In the genomic region with DNA sequence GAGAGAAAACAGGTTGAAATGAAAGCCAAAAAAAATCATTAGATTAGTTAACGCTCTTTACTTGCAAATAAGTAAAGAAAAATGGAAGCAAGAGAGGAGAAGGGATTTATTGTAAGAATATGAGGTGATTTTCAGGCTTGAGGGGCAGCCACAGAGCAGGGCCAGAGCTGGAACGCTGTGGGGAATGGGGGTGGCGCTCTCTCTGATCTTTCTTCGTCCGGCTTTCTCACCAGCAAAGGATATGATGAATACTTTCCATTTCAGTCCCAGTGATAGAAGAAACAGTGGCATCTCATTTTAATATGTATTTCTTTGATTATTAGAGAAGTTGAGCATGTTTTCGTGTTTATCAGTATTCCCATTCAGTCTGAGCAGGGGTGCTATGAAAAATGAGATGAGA, we compare ENCODE assay signal across 19 cellular contexts.
"Had no signal": no experiment of that assay in that cellular context is flagged by ENCODE, and none has a peak within 500 bp of the region (broad histone marks: within the 10 kb centered on the region; RNA-seq: fewer than 3 reads in every experiment).

No MANE protein-coding gene starts in this region.

- H3K4me1 Mint-ChIP-seq: IgD-negative memory B cell had no signal

- ATAC-seq: K562 had no signal

- H3K4me3 Mint-ChIP-seq: IgD-negative memory B cell had no signal

- H3K9me3 ChIP-seq: SK-N-SH had no signal

- H3K27ac Mint-ChIP-seq: IgD-negative memory B cell had no signal

- H3K4me3 ChIP-seq: K562 had no signal

- H3K36me3 Mint-ChIP-seq: IgD-negative memory B cell had no signal

- H3K9me3 Mint-ChIP-seq: IgD-negative memory B cell had no signal

- DNase-seq: Kasumi-1, MM.1S, NCI-H1105, NCI-H1417, NCI-H1436 treated with DMSO at 0.1 percent for 48 hours, NCI-H1694, NCI-H187 treated with DMSO at 0.1 percent for 48 hours, NCI-H2029 treated with DMSO at 0.1 percent for 48 hours, NCI-H2171, NCI-H226, NCI-H446, NCI-H510A, NCI-H524 treated with DMSO at 0.1 percent for 48 hours, NCI-H69, NCI-H774, SHP77, SK-N-SH had no signal
